Comparison of ENCODE assay signal across 8 cellular contexts in the genomic region with DNA sequence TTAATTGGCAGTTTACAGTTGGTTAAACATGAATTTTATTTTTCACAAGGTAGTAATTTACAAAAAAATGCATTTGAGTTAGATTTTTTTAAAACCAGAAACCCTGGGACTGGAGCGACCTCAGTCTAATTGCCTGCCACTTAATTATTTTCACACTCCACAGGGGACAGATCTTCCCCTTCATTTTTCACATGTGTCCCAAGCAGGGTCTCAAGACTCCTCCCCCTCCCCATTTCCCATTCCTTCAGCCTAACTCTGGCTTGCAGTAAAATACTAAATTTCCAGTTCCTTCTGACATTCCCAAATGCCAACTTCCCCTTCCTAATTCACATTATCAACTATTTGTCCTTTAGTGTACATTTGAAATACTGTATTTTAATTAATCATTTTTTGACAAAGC. TPM values are rescaled to one million over a fixed set of nuclear protein-coding genes. Genes with fewer than 3 reads are reported as not detected.
DNase-seq lines count a peak whose midpoint lies in the region; ATAC-seq and TF ChIP-seq lines count a peak whose summit lies in the region.

No MANE protein-coding gene starts in this region.

- no peak for DNase-seq in PC-3
- DNase-seq in esophagus muscularis mucosa (ENCODE audit: extremely low spot score) = no peak
- no peak for DNase-seq in progenitor cell of endocrine pancreas (ENCODE audit: low spot score, unreplicated experiment)
- no peak for DNase-seq in GF-D8 (lab: John Stamatoyannopoulos, UW)
- DNase-seq in NCI-H1930 (lab: John Stamatoyannopoulos, UW) = no peak

- H3K27ac Mint-ChIP-seq in progenitor cell of endocrine pancreas = peak overlapping the region; percentile 100

- BruUV-seq in PC-3 (replicated peaks; lab: Mats Ljungman, UMichigan) = no TSS peak

- no peak overlapping the region; the same call in 1 of the 2 replicates for H2AFZ ChIP-seq in PC-3 (ENCODE audit: low read length)

- ATAC-seq in PC-3 = no peak
- no peak for ATAC-seq in HG02870 (IDR thresholded peaks at IDR 0.05; ENCODE audit: unreplicated experiment)
- ATAC-seq in HG02610 (IDR thresholded peaks at IDR 0.05; ENCODE audit: unreplicated experiment) = no peak

- H3K4me1 ChIP-seq in ES-I3 (ENCODE audit: insufficient read depth, low read length) (peaks cover 13% of the 10 kb centered on the region; the same call in 1 of the 2 replicates), PC-3 (ENCODE audit: insufficient read depth, low read length) (0 out of 2 replicates have a peak, but pooled peaks cover 10% of the 10 kb centered on the region), esophagus muscularis mucosa (peaks cover 9 to 22% (median 20%) of the 10 kb centered on the region in 4 donors)

- H3K27me3 Mint-ChIP-seq in progenitor cell of endocrine pancreas = no peaks in the 10 kb centered on the region

- H3K9me2 ChIP-seq in PC-3 (replicated peaks; ENCODE audit: low read length) = no peaks in the 10 kb centered on the region

- no peaks in the 10 kb centered on the region; the same call in 1 of the 2 replicates for H3K36me3 ChIP-seq in ES-I3 (ENCODE audit: insufficient read depth, low read length)
- H3K36me3 ChIP-seq in PC-3 (ENCODE audit: low read depth, low read length) = peaks cover 17% of the 10 kb centered on the region
- H3K36me3 ChIP-seq in esophagus muscularis mucosa = peaks cover 0 to 20% (median 10%) of the 10 kb centered on the region in 4 donors

- intact Hi-C loops in PC-3 (cut with micrococcal nuclease) (loop anchor here (2.0 to 10.0 kb wide), 2 partner anchors 108 to 130 kb away; a partner anchor contains a TSS), esophagus muscularis mucosa (cut with DNase I) (no loop called here)

- H3K27me3 ChIP-seq in PC-3 (ENCODE audit: low read length) = no peaks in the 10 kb centered on the region
- H3K27me3 ChIP-seq in esophagus muscularis mucosa = no peaks in the 10 kb centered on the region

- CTCF ChIA-PET in PC-3 (lab: Charles Lee) = no interaction called here

- no peaks in the 10 kb centered on the region for H4K20me1 ChIP-seq in PC-3 (ENCODE audit: low read length)

- TF ChIP-seq CTCF in PC-3 (conservative IDR thresholded peaks at IDR 0.05; ENCODE audit: low read depth, low read length) (no peak), esophagus muscularis mucosa (IDR thresholded peaks at IDR 0.05) (no peak), progenitor cell of endocrine pancreas (IDR thresholded peaks at IDR 0.05; ENCODE audit: unreplicated experiment) (no peak)

- peaks cover 45% of the 10 kb centered on the region for H3K79me2 ChIP-seq in PC-3 (ENCODE audit: low read length)

- POLR2A ChIA-PET in PC-3 (lab: Charles Lee; ENCODE audit: unreplicated experiment) = interaction anchor here (1.0 kb wide), 1 partner anchor 130 kb away, joined by 5 read pairs; a partner anchor contains a TSS

- no peak for TF ChIP-seq EP300 in esophagus muscularis mucosa (IDR thresholded peaks at IDR 0.05)

- H3K9me3 Mint-ChIP-seq in progenitor cell of endocrine pancreas (ENCODE audit: low read depth) = peaks cover 2% of the 10 kb centered on the region

- H3K36me3 Mint-ChIP-seq in progenitor cell of endocrine pancreas (ENCODE audit: insufficient read depth) = peaks cover 22% of the 10 kb centered on the region

- peak overlapping the region; percentile 100 for H3K4me3 Mint-ChIP-seq in progenitor cell of endocrine pancreas (ENCODE audit: low read depth)

- peaks cover 16% of the 10 kb centered on the region for H3K4me1 Mint-ChIP-seq in progenitor cell of endocrine pancreas (ENCODE audit: low read depth)

- H3K27ac ChIP-seq in PC-3 (ENCODE audit: low read length) = no peak overlapping the region
- no peak overlapping the region for H3K27ac ChIP-seq in esophagus muscularis mucosa (replicated peaks in 1 of 4)

- H3K4me3 ChIP-seq in PC-3 (ENCODE audit: low read length) = peak overlapping the region; percentile 98
- H3K4me3 ChIP-seq in esophagus muscularis mucosa = peak overlapping the region; percentile 67 to 84 (median 78)

- H3K9me3 ChIP-seq in ES-I3 (ENCODE audit: control insufficient read depth, insufficient read depth, low read length) (no peaks in the 10 kb centered on the region), PC-3 (ENCODE audit: low read length) (no peaks in the 10 kb centered on the region), esophagus muscularis mucosa (no peaks in the 10 kb centered on the region)

- no peaks in the 10 kb centered on the region for H3F3A ChIP-seq in PC-3 (ENCODE audit: low read length, unreplicated experiment)

- TF ChIP-seq POLR2A in esophagus muscularis mucosa (IDR thresholded peaks at IDR 0.05; ENCODE audit: low read depth) = no peak

- peak overlapping the region; percentile 86 for H3K4me2 ChIP-seq in PC-3 (ENCODE audit: low read length)

- H3K9ac ChIP-seq in ES-I3 (ENCODE audit: low read depth, low read length) = peak overlapping the region; percentile 97
- peak overlapping the region; percentile 88 for H3K9ac ChIP-seq in PC-3 (ENCODE audit: low read length)

- 8% methylated on average over 1 of the region's 1 CpG for WGBS in esophagus muscularis mucosa

RNA-seq across cellular contexts. Expression of a gene that starts 0.9 kb away (rescaled TPM):
- total RNA-seq in PC-3 (2014; rRNA removed) = 4.1 and 10.9 TPM in 2 replicates
- total RNA-seq in esophagus muscularis mucosa = 1 to 10 TPM; 3.5 to 10.0 (median 5.2) TPM
- total RNA-seq in progenitor cell of endocrine pancreas = 21.3 and 21.7 TPM in 2 replicates
